ENCODE assay signal across 1 cellular context in the genomic region with DNA sequence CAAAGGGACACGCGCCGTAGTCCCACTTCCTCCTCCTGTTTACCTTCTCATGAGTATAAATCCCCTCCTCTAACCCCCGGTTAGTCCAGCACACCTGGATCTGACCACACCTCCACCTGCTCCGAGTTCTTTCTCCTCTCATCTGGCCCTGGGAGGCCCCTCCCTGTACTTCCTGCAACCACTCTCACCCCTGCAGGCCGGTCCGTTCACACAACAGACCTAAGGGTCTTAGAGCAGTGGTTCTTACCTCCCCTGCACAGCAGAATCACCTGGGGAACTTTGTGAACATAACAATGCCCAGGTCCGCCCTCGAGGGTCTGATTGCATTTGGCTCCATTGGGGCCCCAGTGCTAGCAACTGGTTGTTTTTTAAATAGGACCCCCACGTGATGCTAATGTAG.
TF ChIP-seq lines count a peak whose summit lies in the region.

No MANE protein-coding gene starts in this region.

TF ChIP-seq in IMR-90, 13 proteins besides CTCF, POLR2A, EP300 and RAD21:
- no peak for TF ChIP-seq CEBPB (IDR thresholded peaks at IDR 0.05; ENCODE audit: low read depth, low read length)
- TF ChIP-seq, protein P1, sequence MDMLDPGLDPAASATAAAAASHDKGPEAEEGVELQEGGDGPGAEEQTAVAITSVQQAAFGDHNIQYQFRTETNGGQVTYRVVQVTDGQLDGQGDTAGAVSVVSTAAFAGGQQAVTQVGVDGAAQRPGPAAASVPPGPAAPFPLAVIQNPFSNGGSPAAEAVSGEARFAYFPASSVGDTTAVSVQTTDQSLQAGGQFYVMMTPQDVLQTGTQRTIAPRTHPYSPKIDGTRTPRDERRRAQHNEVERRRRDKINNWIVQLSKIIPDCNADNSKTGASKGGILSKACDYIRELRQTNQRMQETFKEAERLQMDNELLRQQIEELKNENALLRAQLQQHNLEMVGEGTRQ (IDR thresholded peaks at IDR 0.05; ENCODE audit: low read depth, low read length), result 0 out of 2 replicates have a peak, but pooled peaks have one; percentile 14
TF ChIP-seq in IMR-90: peak in this region for 1.
